In the genomic region with DNA sequence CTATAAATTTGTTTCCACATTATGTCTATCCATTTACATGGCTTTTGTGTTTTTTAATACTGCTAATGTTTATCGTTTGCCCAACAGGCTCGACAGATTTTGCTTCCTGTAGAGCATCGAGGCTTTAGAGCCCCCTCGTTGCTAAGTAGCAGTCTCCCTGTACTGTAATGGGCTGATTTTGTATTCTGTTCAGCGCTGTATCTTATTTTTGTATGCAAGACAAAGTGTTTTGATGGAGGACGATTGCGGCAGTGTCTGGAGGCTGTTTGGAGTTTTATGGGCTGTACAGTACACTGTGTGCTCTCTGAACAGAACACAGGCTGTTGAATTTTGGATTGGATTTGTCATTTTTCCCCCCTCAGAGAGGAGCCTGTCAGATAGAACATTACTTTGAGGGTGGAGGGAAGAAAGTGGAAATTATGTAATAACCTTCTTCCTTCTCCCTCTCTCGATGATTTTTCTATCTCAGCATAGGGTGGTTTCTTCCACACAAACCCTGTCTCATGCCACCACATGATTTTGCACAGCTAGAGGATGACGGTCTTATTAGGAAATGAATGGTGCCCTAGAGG, we compare ENCODE assay signal across 8 cellular contexts.
DNase-seq lines count a peak whose midpoint lies in the region; ATAC-seq and TF ChIP-seq lines count a peak whose summit lies in the region.

No MANE protein-coding gene starts in this region.

- peak overlapping the region; percentile 100 for H3K27ac ChIP-seq in RWPE1
- H3K27ac ChIP-seq in osteoblast (ENCODE audit: low read depth, low read length), result no peak overlapping the region

- CTCF ChIA-PET in RWPE1 (lab: Yijun Ruan, JAX), result no interaction called here

- no peaks in the 10 kb centered on the region for H3K79me2 ChIP-seq in osteoblast (ENCODE audit: insufficient read depth, low read length)

- H3K36me3 ChIP-seq in osteoblast (ENCODE audit: insufficient read depth, low read length), result no peaks in the 10 kb centered on the region

- H3K27me3 ChIP-seq in osteoblast (ENCODE audit: insufficient read depth, low read length), result peaks cover 68% of the 10 kb centered on the region

- no peaks in the 10 kb centered on the region for H3K9me3 ChIP-seq in osteoblast (ENCODE audit: low read depth, low read length)

- no peak overlapping the region for H2AFZ ChIP-seq in osteoblast (ENCODE audit: low read length)

- peaks cover 38% of the 10 kb centered on the region for H3K4me1 ChIP-seq in osteoblast (ENCODE audit: insufficient read depth, low read length)

- POLR2A ChIA-PET in RWPE1 (lab: Yijun Ruan, JAX; ENCODE audit: low non-redundant PET), result no interaction called here

- H3K4me3 ChIP-seq in fibroblast of pulmonary artery (replicated peaks; ENCODE audit: low read depth, low read length) (peak overlapping the region; percentile 26), osteoblast (ENCODE audit: insufficient read depth, low read length) (no peak overlapping the region)

- H4K20me1 ChIP-seq in osteoblast (ENCODE audit: insufficient read depth, low read length), result peaks cover 4% of the 10 kb centered on the region

- H3K4me2 ChIP-seq in osteoblast (ENCODE audit: insufficient read depth, low read length), result peak overlapping the region; percentile 37

- TF ChIP-seq CTCF in RWPE1 (conservative IDR thresholded peaks at IDR 0.05; ENCODE audit: low read depth) (no peak), fibroblast of pulmonary artery (IDR thresholded peaks at IDR 0.05; ENCODE audit: low read length, missing control alignments) (no peak), osteoblast (IDR thresholded peaks at IDR 0.05; ENCODE audit: extremely low read depth, low read depth, low read length) (no peak)

- DNase-seq in AML-193 (lab: John Stamatoyannopoulos, UW), result peak; percentile 46 to 54
- DNase-seq in RWPE1 (ENCODE audit: low spot score), result no peak
- peak; percentile 61 for DNase-seq in fibroblast of pulmonary artery (ENCODE audit: low read depth)
- no peak for DNase-seq in osteoblast (ENCODE audit: insufficient read length, low spot score, missing footprints)
- no peak for DNase-seq in stimulated activated CD8-positive, alpha-beta memory T cell treated with anti-CD3 and anti-CD28 coated beads, Interleukin-4, amount 100 ng/mL, for 48 hours

- ATAC-seq in HG02798 (IDR thresholded peaks at IDR 0.05; ENCODE audit: poor library complexity, unreplicated experiment) (no peak), GM19463 (IDR thresholded peaks at IDR 0.05; ENCODE audit: unreplicated experiment) (no peak), GM21526 (IDR thresholded peaks at IDR 0.05; ENCODE audit: low FRiP score, unreplicated experiment) (no peak)

Comparison
In these comparisons a context has a peak if more than half of its experiments do, and no peak if none do; other contexts are left out.
1. DNase-seq: peak in AML-193 (2 of 2) and fibroblast of pulmonary artery (single experiment); none in RWPE1 (single experiment), osteoblast (single experiment) and stimulated activated CD8-positive, alpha-beta memory T cell treated with anti-CD3 and anti-CD28 coated beads, Interleukin-4, amount 100 ng/mL, for 48 hours (single experiment).